11 cellular contexts compared by ENCODE assay signal in genomic region chr1:12339861-12340557, GRCh38.
DNase-seq lines count a peak whose midpoint lies in the region; TF ChIP-seq lines count a peak whose summit lies in the region.
"Had no signal": no experiment of that assay in that cellular context is flagged by ENCODE, and none has a peak within 500 bp of the region (broad histone marks: within the 10 kb centered on the region; RNA-seq: fewer than 3 reads in every experiment).

No MANE protein-coding gene starts in this region.

- H3K27ac ChIP-seq in thyroid gland = peak overlapping the region in 2 of 3 donors; percentile 86 to 89
- H3K27ac ChIP-seq: epithelial cell of prostate had no signal

- H3K36me3 ChIP-seq in thyroid gland = peaks cover 0 to 14% of the 10 kb centered on the region in 2 donors

- no peaks in the 10 kb centered on the region for H3K27me3 ChIP-seq in thyroid gland

- H3K9me3 ChIP-seq in thyroid gland = no peaks in the 10 kb centered on the region

- TF ChIP-seq CTCF in fibroblast of villous mesenchyme (IDR thresholded peaks at IDR 0.05; ENCODE audit: insufficient read depth, low read depth, low read length) = no peak
- no peak for TF ChIP-seq CTCF in thyroid gland (IDR thresholded peaks at IDR 0.05)

- intact Hi-C loops in thyroid gland (cut with DNase I) = no loop called here

- H3K4me3 ChIP-seq in fibroblast of villous mesenchyme (ENCODE audit: low read depth, low read length) (no peak overlapping the region), thyroid gland (replicated peaks in 1 of 3) (no peak overlapping the region)
- H3K4me3 ChIP-seq: smooth muscle cell had no signal

- peaks cover 69 to 84% of the 10 kb centered on the region in 2 donors for H3K4me1 ChIP-seq in thyroid gland

- no peak for TF ChIP-seq POLR2A in thyroid gland (IDR thresholded peaks at IDR 0.05)

- 66 to 67% methylated on average over 4 of the region's 4 CpGs for WGBS in thyroid gland, 2 donors

- DNase-seq in NCI-H1417 (lab: John Stamatoyannopoulos, UW) (peak in 2 of 3 experiments; percentile 74 to 84), NCI-H748 treated with DMSO at 0.1 percent for 48 hours (lab: John Stamatoyannopoulos, UW) (peak; percentile 32), fibroblast of villous mesenchyme (ENCODE audit: low read depth) (peak; percentile 75), thyroid gland (no peak), AG08396 (ENCODE audit: low spot score) (no peak), NOMO-1 treated with DMSO at 0.1 percent for 48 hours (lab: John Stamatoyannopoulos, UW; ENCODE audit: unreplicated experiment) (no peak)
- no peak for DNase-seq in stimulated activated CD4-positive, alpha-beta T cell treated with anti-CD3 and anti-CD28 coated beads, Interleukin-4, amount 100 ng/mL, for 24 hours
- DNase-seq in effector CD8-positive, alpha-beta T cell (lab: John Stamatoyannopoulos, UW) = no peak
- DNase-seq: naive thymus-derived CD8-positive, alpha-beta T cell had no signal

Comparison
In these comparisons a context has a peak if more than half of its experiments do, and no peak if none do; other contexts are left out.
1. DNase-seq: peak in NCI-H1417 (2 of 3), NCI-H748 treated with DMSO at 0.1 percent for 48 hours (single experiment) and fibroblast of villous mesenchyme (single experiment); none in thyroid gland (0 of 2), stimulated activated CD4-positive, alpha-beta T cell treated with anti-CD3 and anti-CD28 coated beads, Interleukin-4, amount 100 ng/mL, for 24 hours (single experiment), AG08396 (single experiment), effector CD8-positive, alpha-beta T cell (single experiment) and NOMO-1 treated with DMSO at 0.1 percent for 48 hours (single experiment).